Comparison of ENCODE assay signal across 8 cellular contexts in genomic region chr4:84529169-84529751, GRCh38. TPM values are rescaled to one million over a fixed set of nuclear protein-coding genes. Genes with fewer than 3 reads are reported as not detected.
A peak's percentile ranks its signal among the peaks of the same experiment; 100 is the strongest.
DNase-seq lines count a peak whose midpoint lies in the region; ATAC-seq, FAIRE-seq and TF ChIP-seq lines count a peak whose summit lies in the region.

No MANE protein-coding gene starts in this region.

- CTCF ChIA-PET in naive thymus-derived CD4-positive, alpha-beta T cell (lab: Charles Lee), result no interaction called here

- no peak overlapping the region for H3K27ac Mint-ChIP-seq in naive thymus-derived CD4-positive, alpha-beta T cell
- H3K27ac Mint-ChIP-seq in stimulated activated naive CD8-positive, alpha-beta T cell treated with anti-CD3 and anti-CD28 coated beads, Interleukin-15, amount 100 ng/mL, for 72 hours, result no peak overlapping the region
- no peak overlapping the region for H3K27ac Mint-ChIP-seq in activated T-cell treated with anti-CD3 and anti-CD28 coated beads, Interleukin-2, amount 50 U/mL, for 72 hours

- no peaks in the 10 kb centered on the region for H3K36me3 Mint-ChIP-seq in naive thymus-derived CD4-positive, alpha-beta T cell
- no peaks in the 10 kb centered on the region for H3K36me3 Mint-ChIP-seq in activated T-cell treated with anti-CD3 and anti-CD28 coated beads, Interleukin-2, amount 50 U/mL, for 72 hours (ENCODE audit: insufficient read depth in 2 of 2)

- POLR2A ChIA-PET in naive thymus-derived CD4-positive, alpha-beta T cell (lab: Charles Lee), result no interaction called here

- H3K27me3 ChIP-seq in bronchial epithelial cell (ENCODE audit: control insufficient read depth, insufficient read depth, low read length), result no peaks in the 10 kb centered on the region
- H3K27me3 ChIP-seq in naive thymus-derived CD4-positive, alpha-beta T cell (ENCODE audit: control insufficient read depth in 2 of 2, insufficient read depth in 2 of 2, low read length in 2 of 2), result no peaks in the 10 kb centered on the region

- H3K9me3 ChIP-seq in naive thymus-derived CD4-positive, alpha-beta T cell (ENCODE audit: control insufficient read depth in 2 of 3, low read length in 3 of 3), result no peaks in the 10 kb centered on the region

- ATAC-seq in GM18861 (IDR thresholded peaks at IDR 0.05; ENCODE audit: unreplicated experiment) (peak; percentile 46), GM19397 (IDR thresholded peaks at IDR 0.05; ENCODE audit: unreplicated experiment) (no peak)
- ATAC-seq in naive thymus-derived CD4-positive, alpha-beta T cell, result no peak
- ATAC-seq in stimulated activated naive CD8-positive, alpha-beta T cell treated with anti-CD3 and anti-CD28 coated beads, Interleukin-15, amount 100 ng/mL, for 72 hours, result no peak
- no peak for ATAC-seq in activated T-cell treated with anti-CD3 and anti-CD28 coated beads, Interleukin-2, amount 50 U/mL, for 72 hours (replicated peaks in 1 of 2)

- intact Hi-C loops in naive thymus-derived CD4-positive, alpha-beta T cell (cut with micrococcal nuclease), result loop anchor here (1.0 kb wide), 2 partner anchors 59 to 885 kb away; no protein-coding TSS in a partner anchor

- peaks cover 0 to 7% (median 0%) of the 10 kb centered on the region in 11 donors for H3K9me3 Mint-ChIP-seq in naive thymus-derived CD4-positive, alpha-beta T cell
- H3K9me3 Mint-ChIP-seq in stimulated activated naive CD8-positive, alpha-beta T cell treated with anti-CD3 and anti-CD28 coated beads, Interleukin-15, amount 100 ng/mL, for 72 hours, result no peaks in the 10 kb centered on the region
- peaks cover 0 to 4% of the 10 kb centered on the region in 2 donors for H3K9me3 Mint-ChIP-seq in activated T-cell treated with anti-CD3 and anti-CD28 coated beads, Interleukin-2, amount 50 U/mL, for 72 hours

- H3K27me3 Mint-ChIP-seq in naive thymus-derived CD4-positive, alpha-beta T cell, result peaks cover 10 to 44% (median 31%) of the 10 kb centered on the region in 5 donors
- H3K27me3 Mint-ChIP-seq in stimulated activated naive CD8-positive, alpha-beta T cell treated with anti-CD3 and anti-CD28 coated beads, Interleukin-15, amount 100 ng/mL, for 72 hours, result peaks cover 41% of the 10 kb centered on the region
- peaks cover 43% of the 10 kb centered on the region for H3K27me3 Mint-ChIP-seq in activated T-cell treated with anti-CD3 and anti-CD28 coated beads, Interleukin-2, amount 50 U/mL, for 72 hours (ENCODE audit: low read depth)

- H3K27ac ChIP-seq in naive thymus-derived CD4-positive, alpha-beta T cell (ENCODE audit: low read depth, low read length), result no peak overlapping the region

- no peaks in the 10 kb centered on the region for H3K36me3 ChIP-seq in bronchial epithelial cell (ENCODE audit: control insufficient read depth, insufficient read depth, low read length)
- H3K36me3 ChIP-seq in naive thymus-derived CD4-positive, alpha-beta T cell (ENCODE audit: control insufficient read depth in 2 of 3, insufficient read depth in 3 of 3, low read length in 3 of 3), result no peaks in the 10 kb centered on the region

- no peak overlapping the region for H3K4me3 ChIP-seq in bronchial epithelial cell (ENCODE audit: low read depth, low read length)
- H3K4me3 ChIP-seq in naive thymus-derived CD4-positive, alpha-beta T cell (ENCODE audit: low read length), result no peak overlapping the region

- peak; percentile 50 for TF ChIP-seq CTCF in bronchial epithelial cell (IDR thresholded peaks at IDR 0.05; ENCODE audit: insufficient read depth, low read length, severe bottlenecking)

- no peak overlapping the region for H3K4me3 Mint-ChIP-seq in naive thymus-derived CD4-positive, alpha-beta T cell
- no peak overlapping the region for H3K4me3 Mint-ChIP-seq in stimulated activated naive CD8-positive, alpha-beta T cell treated with anti-CD3 and anti-CD28 coated beads, Interleukin-15, amount 100 ng/mL, for 72 hours
- H3K4me3 Mint-ChIP-seq in activated T-cell treated with anti-CD3 and anti-CD28 coated beads, Interleukin-2, amount 50 U/mL, for 72 hours, result no peak overlapping the region

- H3K4me1 Mint-ChIP-seq in naive thymus-derived CD4-positive, alpha-beta T cell, result no peaks in the 10 kb centered on the region
- no peaks in the 10 kb centered on the region for H3K4me1 Mint-ChIP-seq in stimulated activated naive CD8-positive, alpha-beta T cell treated with anti-CD3 and anti-CD28 coated beads, Interleukin-15, amount 100 ng/mL, for 72 hours
- peaks cover 4% of the 10 kb centered on the region for H3K4me1 Mint-ChIP-seq in activated T-cell treated with anti-CD3 and anti-CD28 coated beads, Interleukin-2, amount 50 U/mL, for 72 hours (ENCODE audit: low read depth)

- H3K4me1 ChIP-seq in naive thymus-derived CD4-positive, alpha-beta T cell (ENCODE audit: control insufficient read depth in 2 of 2, insufficient read depth in 2 of 2, low read length in 2 of 2), result no peaks in the 10 kb centered on the region

- no peak for FAIRE-seq in bronchial epithelial cell (lab: Jason Lieb, UNC)

- peak; percentile 5 for DNase-seq in Ammon's horn (ENCODE audit: low spot score)
- peak; percentile 32 for DNase-seq in NCI-H1105 treated with DMSO at 0.1 percent for 48 hours (lab: John Stamatoyannopoulos, UW)
- DNase-seq in bronchial epithelial cell (ENCODE audit: low read depth), result peak; percentile 38
- DNase-seq in naive thymus-derived CD4-positive, alpha-beta T cell, result peak in 5 of 9 donors; percentile 13 to 37 (median 19)
- no peak for DNase-seq in stimulated activated naive CD8-positive, alpha-beta T cell treated with anti-CD3 and anti-CD28 coated beads, Interleukin-15, amount 100 ng/mL, for 72 hours
- no peak for DNase-seq in activated T-cell treated with anti-CD3 and anti-CD28 coated beads, Interleukin-2, amount 50 U/mL, for 72 hours

RNA-seq across cellular contexts. Expression of gene NKX6-1, which starts 30.2 kb away (rescaled TPM):
- total RNA-seq in bronchial epithelial cell, result not detected in 2 replicates
- not detected for total RNA-seq in naive thymus-derived CD4-positive, alpha-beta T cell
- polyA plus RNA-seq in naive thymus-derived CD4-positive, alpha-beta T cell, result not detected
- not detected for total RNA-seq in activated T-cell treated with anti-CD3 and anti-CD28 coated beads, Interleukin-2, amount 50 U/mL, for 72 hours

RNA-seq across cellular contexts. Expression of gene CDS1, which starts 53.7 kb away (rescaled TPM):
- total RNA-seq in bronchial epithelial cell, result 20.0 and 28.2 TPM in 2 replicates
- under 1 TPM in 4 of 5 experiments, not detected in 1; 0.70 to 0.95 (median 0.80) TPM for total RNA-seq in naive thymus-derived CD4-positive, alpha-beta T cell
- polyA plus RNA-seq in naive thymus-derived CD4-positive, alpha-beta T cell, result under 1 TPM; 0.39 to 0.54 TPM
- under 1 TPM; 0.22 to 0.28 TPM for total RNA-seq in activated T-cell treated with anti-CD3 and anti-CD28 coated beads, Interleukin-2, amount 50 U/mL, for 72 hours

Comparison
In these comparisons a context has a peak if more than half of its experiments do, and no peak if none do; other contexts are left out.
1. DNase-seq: peak in Ammon's horn (single experiment), NCI-H1105 treated with DMSO at 0.1 percent for 48 hours (single experiment), bronchial epithelial cell (single experiment) and naive thymus-derived CD4-positive, alpha-beta T cell (5 of 9); none in stimulated activated naive CD8-positive, alpha-beta T cell treated with anti-CD3 and anti-CD28 coated beads, Interleukin-15, amount 100 ng/mL, for 72 hours (0 of 2) and activated T-cell treated with anti-CD3 and anti-CD28 coated beads, Interleukin-2, amount 50 U/mL, for 72 hours (0 of 2).
2. RNA of gene CDS1, which starts 53.7 kb away (total RNA-seq): 20.0 to 28.2 TPM in bronchial epithelial cell; 0.70 to 0.95 TPM in naive thymus-derived CD4-positive, alpha-beta T cell and 0.22 to 0.28 TPM in activated T-cell treated with anti-CD3 and anti-CD28 coated beads, Interleukin-2, amount 50 U/mL, for 72 hours; every median in the first group is over 10 times any median in the second.